25 cellular contexts compared by ENCODE assay signal in the genomic region with DNA sequence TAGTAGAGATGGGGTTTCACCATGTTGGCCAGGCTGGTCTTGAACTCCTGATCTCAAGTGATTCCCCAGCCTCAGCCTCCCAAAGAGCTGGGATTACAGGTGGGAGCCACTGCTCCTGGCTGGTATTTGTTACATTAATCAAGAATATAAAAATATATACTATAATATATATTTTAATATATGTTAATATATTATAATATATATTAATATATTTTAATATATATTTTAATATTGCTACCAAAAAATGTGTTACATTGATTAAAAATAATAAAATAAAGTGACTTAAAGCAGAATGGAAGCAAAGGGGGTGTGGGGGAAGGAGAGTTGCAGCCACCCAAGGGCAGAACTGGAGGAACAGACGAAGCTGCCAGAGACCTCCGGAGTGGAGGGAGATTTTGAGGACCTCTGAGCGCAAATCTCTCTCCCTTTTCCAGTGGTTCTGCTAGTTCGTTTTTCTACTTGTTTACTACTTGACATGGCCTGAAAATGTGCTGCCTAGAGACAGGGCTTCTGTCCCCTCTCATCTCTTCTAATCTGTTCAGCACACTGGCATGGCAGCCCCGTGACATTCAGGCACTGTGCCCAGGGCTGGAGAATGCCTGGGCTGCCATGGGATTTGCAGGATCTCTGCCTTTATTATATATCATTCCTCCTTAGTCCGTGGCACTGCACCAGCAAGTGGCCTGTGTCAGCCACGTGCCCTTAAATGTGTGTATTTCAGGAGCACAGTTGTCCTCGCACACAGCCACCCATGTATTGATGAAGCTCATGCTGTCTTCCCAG. TPM values are rescaled to one million over a fixed set of nuclear protein-coding genes. Genes with fewer than 3 reads are reported as not detected.
A peak's percentile ranks its signal among the peaks of the same experiment; 100 is the strongest.
DNase-seq lines count a peak whose midpoint lies in the region; ATAC-seq, FAIRE-seq and TF ChIP-seq lines count a peak whose summit lies in the region.
"Had no signal": no experiment of that assay in that cellular context is flagged by ENCODE, and none has a peak within 500 bp of the region (broad histone marks: within the 10 kb centered on the region; RNA-seq: fewer than 3 reads in every experiment).

No MANE protein-coding gene starts in this region.

- H3K36me3 ChIP-seq in heart left ventricle (no peaks in the 10 kb centered on the region), psoas muscle (ENCODE audit: insufficient read depth in 1 of 2, low read depth in 1 of 2) (no peaks in the 10 kb centered on the region)
- H3K36me3 ChIP-seq: BLaER1, Peyer's patch, SJSA1 had no signal

- 42 to 65% (median 52%) methylated on average over 8 of the region's 8 CpGs for WGBS in heart left ventricle, 4 donors
- WGBS in psoas muscle, 3 donors, result 32 to 36% (median 33%) methylated on average over 8 of the region's 8 CpGs

- no peak for TF ChIP-seq POLR2A in heart left ventricle (IDR thresholded peaks at IDR 0.05)

- H3K27me3 ChIP-seq in heart left ventricle (no peaks in the 10 kb centered on the region), psoas muscle (ENCODE audit: insufficient read depth in 3 of 3, low read length in 2 of 3) (no peaks in the 10 kb centered on the region)
- H3K27me3 ChIP-seq: BLaER1, Peyer's patch had no signal

- peak; percentile 39 for DNase-seq in cerebellar cortex (ENCODE audit: low spot score)
- peak; percentile 58 to 82 (median 68) for DNase-seq in heart left ventricle
- peak in 1 of 2 donors; percentile 70 for DNase-seq in psoas muscle
- DNase-seq in urothelium cell line (ENCODE audit: low spot score), result no peak
- DNase-seq in AML-193 (lab: John Stamatoyannopoulos, UW), result no peak
- no peak for DNase-seq in DMS114 treated with DMSO at 0.1 percent for 48 hours (lab: John Stamatoyannopoulos, UW; ENCODE audit: unreplicated experiment)
- DNase-seq: Caco-2; CD4-positive, alpha-beta T cell; GDM1; H7; IMR-90; NCI-H1092 treated with DMSO at 0.1 percent for 48 hours; NCI-H146; NCI-H2029 treated with DMSO at 0.1 percent for 48 hours; NCI-H2171; NCI-H345; NCI-H524; NCI-H774; Peyer's patch had no signal

- peak; percentile 58 for FAIRE-seq in urothelium cell line (lab: Jason Lieb, UNC)
- FAIRE-seq: GM18507, GM19239 had no signal

- peak; percentile 77 to 93 (median 84) for ATAC-seq in heart left ventricle
- peak; percentile 54 to 95 (median 73) for ATAC-seq in psoas muscle
- ATAC-seq in GM18867 (IDR thresholded peaks at IDR 0.05; ENCODE audit: unreplicated experiment), result no peak

- peaks cover 0 to 25% (median 9%) of the 10 kb centered on the region in 12 donors for H3K4me1 ChIP-seq in heart left ventricle
- H3K4me1 ChIP-seq in psoas muscle, result peaks cover 14% of the 10 kb centered on the region
- H3K4me1 ChIP-seq: Caco-2, Peyer's patch had no signal

- no peak overlapping the region for H3K4me3 ChIP-seq in heart left ventricle
- H3K4me3 ChIP-seq in psoas muscle, result no peak overlapping the region
- H3K4me3 ChIP-seq: BLaER1, Peyer's patch, SJSA1 had no signal

- intact Hi-C loops in heart left ventricle (cut with DNase I) (loop anchor here in 2 of 10 donors (5.0 kb wide), 2 partner anchors 46 to 61 kb away; a partner anchor contains a TSS), psoas muscle (cut with DNase I) (no loop called here)

- H3K27ac ChIP-seq in heart left ventricle (peak overlapping the region in 11 of 12 donors; percentile 16 to 89 (median 73)), psoas muscle (no peak overlapping the region)
- H3K27ac ChIP-seq: BLaER1, KMS-11, Peyer's patch, SJSA1 had no signal

- TF ChIP-seq CTCF in heart left ventricle (IDR thresholded peaks at IDR 0.05), result no peak
- TF ChIP-seq CTCF in psoas muscle (IDR thresholded peaks at IDR 0.05), result no peak

- H3K9me3 ChIP-seq in heart left ventricle (peaks cover 0 to 4% (median 0%) of the 10 kb centered on the region in 12 donors), psoas muscle (no peaks in the 10 kb centered on the region)
- H3K9me3 ChIP-seq: BLaER1, Caco-2, Peyer's patch, SJSA1 had no signal

RNA-seq across cellular contexts. Expression of a gene that starts 47.9 kb away (rescaled TPM):
- total RNA-seq in heart left ventricle (100 to 1,000 TPM in 5 of 9 donors, 10 to 100 TPM in 4; 66.5 to 123 (median 100) TPM), psoas muscle (100 to 1,000 TPM in 3 of 4 donors, 10 to 100 TPM in 1; 91.4 to 145 (median 115) TPM)
- polyA plus RNA-seq in heart left ventricle (10 to 100 TPM; 51.5 to 62.9 TPM), psoas muscle (100 to 1,000 TPM in 2 of 3 donors, 10 to 100 TPM in 1; 49.0 to 239 (median 111) TPM)

Comparison
In these comparisons a context has a peak if more than half of its experiments do, and no peak if none do; other contexts are left out.
1. DNase-seq: peak in cerebellar cortex (single experiment) and heart left ventricle (5 of 5); none in urothelium cell line (single experiment), AML-193 (0 of 2) and DMS114 treated with DMSO at 0.1 percent for 48 hours (single experiment).